In genomic region chr14:53152909-53153701, GRCh38 we compare ENCODE assay signal across 8 cellular contexts.
DNase-seq lines count a peak whose midpoint lies in the region; ATAC-seq and TF ChIP-seq lines count a peak whose summit lies in the region.

DDHD1 (minus strand) TSS chr14:53153323; CDS start chr14:53153098, 225 bp downstream.

- no peak for TF ChIP-seq CTCF in C4-2B (conservative IDR thresholded peaks at IDR 0.05)

- peak within 1 kb of the TSS; percentile 67 for H3K27ac ChIP-seq in C4-2B

- DNase-seq in NCI-H82 treated with DMSO at 0.1 percent for 48 hours (lab: John Stamatoyannopoulos, UW; ENCODE audit: unreplicated experiment) (peak; percentile 48), medulla oblongata (ENCODE audit: extremely low spot score) (peak; percentile 78)
- DNase-seq in activated CD8-positive, alpha-beta memory T cell treated with anti-CD3 and anti-CD28 coated beads for 1 hour (ENCODE audit: extremely low read depth in 1 of 2, low read depth in 1 of 2), result peak; percentile 49 to 80
- peak; percentile 72 for DNase-seq in effector CD8-positive, alpha-beta T cell (lab: John Stamatoyannopoulos, UW)
- peak; percentile 59 for DNase-seq in stimulated activated CD8-positive, alpha-beta memory T cell treated with anti-CD3 and anti-CD28 coated beads, Interleukin-12 subunit alpha, Interleukin-12 subunit beta, amount 100 ng/mL, for 24 hours (ENCODE audit: extremely low read depth)

- peak; percentile 80 for ATAC-seq in GM19324 (IDR thresholded peaks at IDR 0.05; ENCODE audit: low FRiP score, unreplicated experiment)
- peak; percentile 42 for ATAC-seq in HG03469 (IDR thresholded peaks at IDR 0.05; ENCODE audit: unreplicated experiment)

Comparison
In these comparisons a context has a peak if more than half of its experiments do, and no peak if none do; other contexts are left out.
1. Peak in every context shown above with its lines: DNase-seq, ATAC-seq and H3K27ac ChIP-seq.